In genomic region chr6:51200676-51201075, GRCh38 we compare ENCODE assay signal across 27 cellular contexts.
"Had no signal": no experiment of that assay in that cellular context is flagged by ENCODE, and none has a peak within 500 bp of the region (broad histone marks: within the 10 kb centered on the region; RNA-seq: fewer than 3 reads in every experiment).

No MANE protein-coding gene starts in this region.

- H3K27ac ChIP-seq: neural progenitor cell, ovary, parathyroid adenoma, psoas muscle, right lobe of liver, sigmoid colon, stomach, thoracic aorta, thyroid gland, tibial nerve, upper lobe of left lung, vagina had no signal

- H3K4me3 ChIP-seq: neural progenitor cell, ovary, psoas muscle, right lobe of liver, sigmoid colon, stomach, thoracic aorta, thyroid gland, tibial nerve, upper lobe of left lung, vagina had no signal

- H3K27ac Mint-ChIP-seq: nephron; neural progenitor cell; progenitor cell of endocrine pancreas; stimulated activated effector memory CD8-positive, alpha-beta T cell treated with anti-CD3 and anti-CD28 coated beads, Interleukin-12 subunit alpha, Interleukin-12 subunit beta, amount 100 ng/mL, for 72 hours; stimulated activated naive B cell treated with anti-CD40 and anti-IgM and Interleukin-4, amounts not matched to agents 10 μg/mL and 1 μg/mL and 100 μg/mL, for 72 hours; stimulated activated naive CD8-positive, alpha-beta T cell treated with anti-CD3 and anti-CD28 coated beads, Interleukin-15, Interleukin-2, amounts not matched to agents 100 ng/mL and 50 ng/mL, for 24 hours had no signal

- H3K4me1 Mint-ChIP-seq: neural progenitor cell; stimulated activated effector memory CD8-positive, alpha-beta T cell treated with anti-CD3 and anti-CD28 coated beads, Interleukin-12 subunit alpha, Interleukin-12 subunit beta, amount 100 ng/mL, for 72 hours; stimulated activated naive B cell treated with anti-CD40 and anti-IgM and Interleukin-4, amounts not matched to agents 10 μg/mL and 1 μg/mL and 100 μg/mL, for 72 hours had no signal

- H3K4me3 Mint-ChIP-seq: nephron; neural progenitor cell; stimulated activated effector memory CD8-positive, alpha-beta T cell treated with anti-CD3 and anti-CD28 coated beads, Interleukin-12 subunit alpha, Interleukin-12 subunit beta, amount 100 ng/mL, for 72 hours; stimulated activated naive B cell treated with anti-CD40 and anti-IgM and Interleukin-4, amounts not matched to agents 10 μg/mL and 1 μg/mL and 100 μg/mL, for 72 hours; stimulated activated naive CD8-positive, alpha-beta T cell treated with anti-CD3 and anti-CD28 coated beads, Interleukin-15, Interleukin-2, amounts not matched to agents 100 ng/mL and 50 ng/mL, for 24 hours had no signal

- DNase-seq: occipital lobe; ovary; posterior cingulate gyrus; psoas muscle; right cardiac atrium; right lobe of liver; sigmoid colon; small intestine; stimulated activated CD4-positive, alpha-beta T cell treated with anti-CD3 and anti-CD28 coated beads, Interleukin-15, amount 100 ng/mL, for 24 hours; stimulated activated CD4-positive, alpha-beta T cell treated with anti-CD3 and anti-CD28 coated beads, Interleukin-2, amount 100 ng/mL, for 24 hours; stimulated activated CD4-positive, alpha-beta T cell treated with anti-CD3 and anti-CD28 coated beads, Interleukin-2, amount 100 ng/mL, for 48 hours; stimulated activated CD4-positive, alpha-beta T cell treated with anti-CD3 and anti-CD28 coated beads, Interleukin-4, amount 100 ng/mL, for 24 hours; stimulated activated naive B cell treated with anti-CD40 and anti-IgM and Interleukin-4, amounts not matched to agents 10 μg/mL and 1 μg/mL and 100 μg/mL, for 72 hours; stimulated activated naive CD4-positive, alpha-beta T cell treated with Interleukin-2 at 50 U/mL for 16 hours; stomach; thyroid gland; trophoblast cell; upper lobe of left lung had no signal

- H3K9me3 Mint-ChIP-seq: nephron; neural progenitor cell; stimulated activated effector memory CD8-positive, alpha-beta T cell treated with anti-CD3 and anti-CD28 coated beads, Interleukin-12 subunit alpha, Interleukin-12 subunit beta, amount 100 ng/mL, for 72 hours; stimulated activated naive B cell treated with anti-CD40 and anti-IgM and Interleukin-4, amounts not matched to agents 10 μg/mL and 1 μg/mL and 100 μg/mL, for 72 hours; stimulated activated naive CD8-positive, alpha-beta T cell treated with anti-CD3 and anti-CD28 coated beads, Interleukin-15, Interleukin-2, amounts not matched to agents 100 ng/mL and 50 ng/mL, for 24 hours had no signal

- H3K36me3 Mint-ChIP-seq: neural progenitor cell; stimulated activated effector memory CD8-positive, alpha-beta T cell treated with anti-CD3 and anti-CD28 coated beads, Interleukin-12 subunit alpha, Interleukin-12 subunit beta, amount 100 ng/mL, for 72 hours; stimulated activated naive B cell treated with anti-CD40 and anti-IgM and Interleukin-4, amounts not matched to agents 10 μg/mL and 1 μg/mL and 100 μg/mL, for 72 hours had no signal

- H3K27me3 Mint-ChIP-seq: progenitor cell of endocrine pancreas; stimulated activated naive B cell treated with anti-CD40 and anti-IgM and Interleukin-4, amounts not matched to agents 10 μg/mL and 1 μg/mL and 100 μg/mL, for 72 hours; stimulated activated naive CD8-positive, alpha-beta T cell treated with anti-CD3 and anti-CD28 coated beads, Interleukin-15, Interleukin-2, amounts not matched to agents 100 ng/mL and 50 ng/mL, for 24 hours had no signal
